25 cellular contexts compared by ENCODE assay signal in the genomic region with DNA sequence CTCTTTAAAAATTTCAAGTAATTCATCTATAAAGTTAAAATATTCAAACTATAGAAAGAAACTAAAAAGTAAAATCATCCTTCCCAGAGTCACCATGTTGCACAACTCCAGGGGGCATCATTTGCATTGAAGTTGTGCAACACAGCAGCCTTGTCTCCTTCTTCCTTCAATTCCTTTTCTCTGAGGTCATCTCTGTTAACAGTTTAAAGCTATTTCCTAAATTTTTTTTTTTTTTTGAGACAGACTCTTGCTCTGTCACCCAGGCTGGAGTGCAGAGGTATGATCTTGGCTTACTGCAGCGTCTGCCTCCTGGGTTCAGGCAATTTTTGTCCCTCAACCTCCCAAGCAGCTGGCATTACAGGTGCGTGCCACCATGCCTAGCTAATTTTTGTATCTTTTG. TPM values are rescaled to one million over a fixed set of nuclear protein-coding genes. Genes with fewer than 3 reads are reported as not detected.
DNase-seq lines count a peak whose midpoint lies in the region; ATAC-seq and TF ChIP-seq lines count a peak whose summit lies in the region.
"Had no signal": no experiment of that assay in that cellular context is flagged by ENCODE, and none has a peak within 500 bp of the region (broad histone marks: within the 10 kb centered on the region; RNA-seq: fewer than 3 reads in every experiment).

No MANE protein-coding gene starts in this region.

- H3K27me3 ChIP-seq in BE2C (no peaks in the 10 kb centered on the region), upper lobe of right lung (peaks cover 15% of the 10 kb centered on the region)
- H3K27me3 ChIP-seq: body of pancreas, dorsolateral prefrontal cortex, SJCRH30 had no signal

- POLR2A ChIA-PET in HEK293 (lab: Yijun Ruan, JAX) = interaction anchor here (0.6 kb wide), 1 partner anchor 85 kb away, joined by 3 read pairs; no protein-coding TSS in a partner anchor

- H3K4me1 ChIP-seq in HEK293 (ENCODE audit: control insufficient read depth, insufficient read depth, low read length) = no peaks in the 10 kb centered on the region
- peaks cover 10% of the 10 kb centered on the region for H3K4me1 ChIP-seq in BE2C
- no peaks in the 10 kb centered on the region for H3K4me1 ChIP-seq in upper lobe of right lung
- H3K4me1 ChIP-seq: esophagus squamous epithelium, sigmoid colon had no signal

- peak; percentile 77 for DNase-seq in AML-193 (lab: John Stamatoyannopoulos, UW)
- peak; percentile 51 for DNase-seq in SK-N-MC (ENCODE audit: low read depth, low spot score)
- DNase-seq in fibroblast of peridontal ligament (ENCODE audit: extremely low read depth) = peak; percentile 53
- no peak for DNase-seq in NCI-H345 treated with DMSO at 0.1 percent for 48 hours (lab: John Stamatoyannopoulos, UW; ENCODE audit: unreplicated experiment)
- DNase-seq in sciatic nerve (ENCODE audit: low spot score) = no peak
- no peak for DNase-seq in BE2C
- DNase-seq in upper lobe of right lung = no peak
- DNase-seq: activated CD4-positive, alpha-beta T cell treated with anti-CD3 and anti-CD28 coated beads, Interleukin-2, amount 50 U/mL, for 1 hour; activated naive CD4-positive, alpha-beta T cell treated with anti-CD3 and anti-CD28 coated beads, Interleukin-2, amount 50 U/mL, for 16 hours; activated T-cell treated with anti-CD3 and anti-CD28 coated beads for 4 hours; body of pancreas; CD4-positive, CD25-positive, alpha-beta regulatory T cell; DMS79; dorsolateral prefrontal cortex; esophagus squamous epithelium; NCI-H446 treated with DMSO at 0.1 percent for 48 hours; sigmoid colon; SJCRH30; stimulated activated CD4-positive, alpha-beta T cell treated with anti-CD3 and anti-CD28 coated beads, Interleukin-4, amount 100 ng/mL, for 4 hours had no signal

- ATAC-seq in sciatic nerve (no peak), upper lobe of right lung (no peak)
- ATAC-seq: body of pancreas, left lobe of liver had no signal

- H3K36me3 ChIP-seq in HEK293 (ENCODE audit: control insufficient read depth in 2 of 2, insufficient read depth in 1 of 2, low read length in 2 of 2) (no peaks in the 10 kb centered on the region), SK-N-MC (ENCODE audit: insufficient read depth, low read length) (no peaks in the 10 kb centered on the region), BE2C (no peaks in the 10 kb centered on the region), upper lobe of right lung (no peaks in the 10 kb centered on the region)
- H3K36me3 ChIP-seq: esophagus squamous epithelium, sigmoid colon, SJCRH30, thoracic aorta had no signal

- intact Hi-C loops in sciatic nerve (cut with DNase I) = no loop called here
- intact Hi-C loops in upper lobe of right lung (cut with DNase I) = no loop called here

- CTCF ChIA-PET in HEK293 (lab: Yijun Ruan, JAX) = interaction anchor here (0.6 to 17.5 kb wide), 9 partner anchors 10 to 282 kb away, joined by 3 to 439 read pairs (median 7); a partner anchor contains a TSS

- no peak overlapping the region for H3K9ac ChIP-seq in SK-N-MC (ENCODE audit: insufficient read length)

- no peak overlapping the region for H3K27ac ChIP-seq in HEK293 (ENCODE audit: extremely low read depth, low read depth, low read length)
- peak overlapping the region; percentile 69; the same call in 1 of the 2 replicates for H3K27ac ChIP-seq in SK-N-MC
- H3K27ac ChIP-seq in upper lobe of right lung = no peak overlapping the region
- H3K27ac ChIP-seq: body of pancreas, dorsolateral prefrontal cortex, esophagus squamous epithelium, HL-60, sigmoid colon, SJCRH30, thoracic aorta had no signal

- H3K4me3 ChIP-seq in HEK293 (ENCODE audit: low read depth, low read length) = no peak overlapping the region
- no peak overlapping the region for H3K4me3 ChIP-seq in SK-N-MC
- no peak overlapping the region for H3K4me3 ChIP-seq in BE2C (ENCODE audit: low read depth, low read length)
- H3K4me3 ChIP-seq in upper lobe of right lung = no peak overlapping the region
- H3K4me3 ChIP-seq: body of pancreas, dorsolateral prefrontal cortex, esophagus squamous epithelium, sigmoid colon, SJCRH30, thoracic aorta had no signal

- H3K9me3 ChIP-seq in HEK293 (ENCODE audit: control insufficient read depth, insufficient read depth, low read depth, low read length) (no peaks in the 10 kb centered on the region), SK-N-MC (ENCODE audit: low read depth, low read length) (no peaks in the 10 kb centered on the region), BE2C (no peaks in the 10 kb centered on the region), upper lobe of right lung (no peaks in the 10 kb centered on the region)
- H3K9me3 ChIP-seq: body of pancreas, esophagus squamous epithelium, sigmoid colon, SJCRH30, thoracic aorta had no signal

- no peak for TF ChIP-seq CTCF in HEK293 (tag by site-specific recombination; IDR thresholded peaks at IDR 0.05)
- no peak for TF ChIP-seq CTCF in BE2C (IDR thresholded peaks at IDR 0.05; ENCODE audit: low read depth, low read length)
- no peak for TF ChIP-seq CTCF in upper lobe of right lung (IDR thresholded peaks at IDR 0.05)

TF ChIP-seq in HEK293, 187 proteins besides CTCF, POLR2A, EP300 and RAD21:
- TF ChIP-seq ZNF561 (tag by site-specific recombination; IDR thresholded peaks at IDR 0.05; ENCODE audit: borderline replicate concordance) (no peak), ZNF510 (tag by site-specific recombination; IDR thresholded peaks at IDR 0.05; ENCODE audit: insufficient replicate concordance) (no peak), ZNF121 (tag by site-specific recombination; IDR thresholded peaks at IDR 0.05) (no peak), ZNF660 (tag by site-specific recombination; IDR thresholded peaks at IDR 0.05) (peak; percentile 35; the same call in 1 of the 2 replicates), ZFP69B (tag by site-specific recombination; IDR thresholded peaks at IDR 0.05) (no peak), ZNF239 (tag by site-specific recombination; IDR thresholded peaks at IDR 0.05) (no peak), ZBTB21 (tag by site-specific recombination; IDR thresholded peaks at IDR 0.05) (0 out of 2 replicates have a peak, but pooled peaks have one; percentile 21)

RNA-seq across cellular contexts. Expression of a gene that starts 7.1 kb away (rescaled TPM):
- total RNA-seq in sciatic nerve (not detected), upper lobe of right lung (not detected)
- polyA plus RNA-seq in BE2C (2012; ENCODE audit: insufficient read depth, insufficient read length, low read depth) = not detected
- total RNA-seq: CD4-positive, CD25-positive, alpha-beta regulatory T cell; OCI-LY7; osteocyte; sigmoid colon; SJCRH30; thoracic aorta had no signal
- polyA plus RNA-seq: CD4-positive, CD25-positive, alpha-beta regulatory T cell; sigmoid colon had no signal

RNA-seq across cellular contexts. Expression of a gene that starts 37.8 kb away (rescaled TPM):
- total RNA-seq in sciatic nerve (not detected), upper lobe of right lung (not detected)
- not detected for polyA plus RNA-seq in BE2C (2012; ENCODE audit: insufficient read depth, insufficient read length, low read depth)
- total RNA-seq: body of pancreas; CD4-positive, CD25-positive, alpha-beta regulatory T cell; esophagus squamous epithelium; osteocyte; thoracic aorta had no signal

RNA-seq across cellular contexts. Expression of a gene that starts 38.1 kb away (rescaled TPM):
- 98.6 TPM for total RNA-seq in sciatic nerve
- polyA plus RNA-seq in BE2C (2012; ENCODE audit: insufficient read depth, insufficient read length, low read depth) = 599 TPM
- total RNA-seq in upper lobe of right lung = 120 TPM

Comparison
In these comparisons a context has a peak if more than half of its experiments do, and no peak if none do; other contexts are left out.
1. DNase-seq: peak in AML-193 (2 of 2), SK-N-MC (single experiment) and fibroblast of peridontal ligament (single experiment); none in NCI-H345 treated with DMSO at 0.1 percent for 48 hours (single experiment), sciatic nerve (single experiment), BE2C (single experiment) and upper lobe of right lung (single experiment).